ENCODE assay signal across 16 cellular contexts in the genomic region with DNA sequence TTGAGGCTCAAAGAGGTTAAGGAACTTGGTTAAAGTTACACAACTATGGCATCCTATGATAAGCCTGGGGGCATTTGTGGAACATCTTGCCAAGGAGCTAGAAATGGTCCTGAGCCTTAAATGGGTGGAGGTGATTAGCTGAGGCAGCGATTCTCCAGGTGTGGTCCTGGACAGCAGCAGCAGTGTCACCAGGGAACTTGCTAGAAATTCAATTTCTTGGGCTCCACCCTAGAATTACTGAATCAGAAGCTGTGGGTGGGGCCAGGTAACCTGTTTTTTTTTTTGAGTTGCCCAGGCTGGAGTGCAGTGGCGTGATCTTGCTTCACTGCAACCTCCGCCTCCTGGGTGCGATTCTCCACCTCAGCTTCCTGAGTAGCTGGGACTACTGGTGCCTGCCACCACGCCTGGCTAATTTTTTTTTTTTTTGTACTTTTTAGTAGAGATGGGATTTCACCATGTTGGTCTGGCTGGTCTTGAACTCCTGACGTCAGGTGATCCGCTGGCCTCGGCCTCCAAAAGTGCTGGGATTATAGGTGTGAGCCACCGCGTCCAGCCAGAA.
"Had no signal": no experiment of that assay in that cellular context is flagged by ENCODE, and none has a peak within 500 bp of the region (broad histone marks: within the 10 kb centered on the region; RNA-seq: fewer than 3 reads in every experiment).

No MANE protein-coding gene starts in this region.

- H3K4me3 Mint-ChIP-seq: activated B cell treated with CpG ODN at 0.5 μM for 24 hours; activated CD4-positive, alpha-beta memory T cell treated with anti-CD3 and anti-CD28 coated beads, Interleukin-2, amount 10 ng/mL, durations not matched to agents 7 days and 5 days; activated naive CD8-positive, alpha-beta T cell treated with anti-CD3 and anti-CD28 coated beads for 36 hours; activated T-cell treated with anti-CD3 and anti-CD28 coated beads, Interleukin-2, amount 50 U/mL, for 24 hours; neural progenitor cell; T-helper 1 cell treated with Interleukin-12 subunit alpha and Interleukin-12 subunit beta and Interleukin-4 antibody, amounts not matched to agents 30 μg/mL and 1 μg/mL, for 36 hours had no signal

- H3K9me3 ChIP-seq: lower lobe of right lung, mucosa of descending colon, sigmoid colon, thoracic aorta, upper lobe of left lung had no signal

- H3K9me3 Mint-ChIP-seq: activated B cell treated with CpG ODN at 0.5 μM for 24 hours; activated CD4-positive, alpha-beta memory T cell treated with anti-CD3 and anti-CD28 coated beads, Interleukin-2, amount 10 ng/mL, durations not matched to agents 7 days and 5 days; activated naive CD8-positive, alpha-beta T cell treated with anti-CD3 and anti-CD28 coated beads for 36 hours; activated T-cell treated with anti-CD3 and anti-CD28 coated beads, Interleukin-2, amount 50 U/mL, for 24 hours; activated T-helper 2 cell treated with anti-CD3 and anti-CD28 coated beads, Interferon-gamma antibody, Interleukin-2, Interleukin-4, amounts not matched to agents 10 μg/mL and 5 μg/mL and 100 μg/mL, durations not matched to agents 14 hours and 24 hours and 36 hours; immature natural killer cell; neural progenitor cell; T-helper 1 cell treated with Interleukin-12 subunit alpha and Interleukin-12 subunit beta and Interleukin-4 antibody, amounts not matched to agents 30 μg/mL and 1 μg/mL, for 36 hours had no signal

- H3K27me3 Mint-ChIP-seq: activated B cell treated with CpG ODN at 0.5 μM for 24 hours; activated CD4-positive, alpha-beta memory T cell treated with anti-CD3 and anti-CD28 coated beads, Interleukin-2, amount 10 ng/mL, durations not matched to agents 7 days and 5 days; activated naive CD8-positive, alpha-beta T cell treated with anti-CD3 and anti-CD28 coated beads for 36 hours; activated T-cell treated with anti-CD3 and anti-CD28 coated beads, Interleukin-2, amount 50 U/mL, for 24 hours had no signal

- H3K27ac Mint-ChIP-seq: activated B cell treated with CpG ODN at 0.5 μM for 24 hours; activated CD4-positive, alpha-beta memory T cell treated with anti-CD3 and anti-CD28 coated beads, Interleukin-2, amount 10 ng/mL, durations not matched to agents 7 days and 5 days; activated naive CD8-positive, alpha-beta T cell treated with anti-CD3 and anti-CD28 coated beads for 36 hours; activated T-cell treated with anti-CD3 and anti-CD28 coated beads, Interleukin-2, amount 50 U/mL, for 24 hours; activated T-helper 2 cell treated with anti-CD3 and anti-CD28 coated beads, Interferon-gamma antibody, Interleukin-2, Interleukin-4, amounts not matched to agents 10 μg/mL and 5 μg/mL and 100 μg/mL, durations not matched to agents 14 hours and 24 hours and 36 hours; immature natural killer cell; T-helper 1 cell treated with Interleukin-12 subunit alpha and Interleukin-12 subunit beta and Interleukin-4 antibody, amounts not matched to agents 30 μg/mL and 1 μg/mL, for 36 hours had no signal

- H3K4me3 ChIP-seq: hepatocyte, lower lobe of right lung, mucosa of descending colon, neural progenitor cell, sigmoid colon, smooth muscle cell, thoracic aorta, upper lobe of left lung had no signal

- H3K4me2 ChIP-seq: smooth muscle cell had no signal

- H3K36me3 ChIP-seq: neural progenitor cell had no signal

- H3K27me3 ChIP-seq: hepatocyte, neural progenitor cell, sigmoid colon, upper lobe of left lung had no signal

- H3K27ac ChIP-seq: lower lobe of right lung, neural progenitor cell, thoracic aorta, upper lobe of left lung had no signal

- FAIRE-seq: endometrium had no signal
